ENCODE assay signal across 21 cellular contexts in genomic region chrX:97882306-97882705, GRCh38.
"Had no signal": no experiment of that assay in that cellular context is flagged by ENCODE, and none has a peak within 500 bp of the region (broad histone marks: within the 10 kb centered on the region; RNA-seq: fewer than 3 reads in every experiment).

No MANE protein-coding gene starts in this region.

- H3K27ac ChIP-seq: gastrocnemius medialis, left ventricle myocardium inferior, pancreas, right lobe of liver, tibial nerve, vagina, VCaP had no signal

- H3K27me3 ChIP-seq: gastrocnemius medialis, right lobe of liver, tibial nerve, vagina had no signal

- FAIRE-seq: bronchial epithelial cell, endothelial cell of umbilical vein, pancreas, small intestine had no signal

- H3K4me1 ChIP-seq: gastrocnemius medialis, left ventricle myocardium inferior, pancreas, right lobe of liver, tibial nerve, vagina had no signal

- H3K36me3 ChIP-seq: gastrocnemius medialis, left ventricle myocardium inferior, pancreas, right lobe of liver, tibial nerve, vagina had no signal

- H3K4me3 ChIP-seq: gastrocnemius medialis, left ventricle myocardium inferior, pancreas, right lobe of liver, tibial nerve, vagina had no signal

- DNase-seq: activated CD4-positive, CD25-positive, alpha-beta regulatory T cell treated with anti-CD3 and anti-CD28 coated beads, Interleukin-2, amount 50 U/mL, for 72 hours; activated CD8-positive, alpha-beta memory T cell treated with anti-CD3 and anti-CD28 coated beads for 24 hours; activated effector memory CD4-positive, alpha-beta T cell treated with anti-CD3 and anti-CD28 coated beads, Interleukin-2, amount 50 U/mL, for 16 hours; activated T-cell treated with anti-CD3 and anti-CD28 coated beads, Interleukin-2, amount 50 U/mL, for 72 hours; cerebellar nuclear complex; effector memory CD4-positive, alpha-beta T cell; gastrocnemius medialis; head of caudate nucleus; kidney glomerular epithelial cell; left ventricle myocardium inferior; naive B cell; pancreas; right lobe of liver; small intestine; stimulated activated CD4-positive, alpha-beta T cell treated with anti-CD3 and anti-CD28 coated beads, Interleukin-15, amount 100 ng/mL, for 24 hours; stimulated activated CD4-positive, alpha-beta T cell treated with anti-CD3 and anti-CD28 coated beads, Interleukin-2, amount 100 ng/mL, for 48 hours had no signal

- ATAC-seq: activated T-cell treated with anti-CD3 and anti-CD28 coated beads, Interleukin-2, amount 50 U/mL, for 72 hours; gastrocnemius medialis; pancreas; right lobe of liver had no signal

- H3K9me3 ChIP-seq: gastrocnemius medialis, left ventricle myocardium inferior, pancreas, right lobe of liver, tibial nerve, vagina had no signal
